Comparison of ENCODE assay signal across 1 cellular context in genomic region chr19:32696771-32697170, GRCh38.
TF ChIP-seq lines count a peak whose summit lies in the region.

No MANE protein-coding gene starts in this region.

TF ChIP-seq in HepG2, 621 proteins besides CTCF, POLR2A, EP300 and RAD21:
- TF ChIP-seq CEBPG (CRISPR knock-in tag; IDR thresholded peaks at IDR 0.05) (peak; percentile 82), CEBPB (IDR thresholded peaks at IDR 0.05; ENCODE audit: borderline replicate concordance, low read depth, low read length) (peak; percentile 77; the same call in 1 of the 2 replicates), GATAD2A (CRISPR knock-in tag; IDR thresholded peaks at IDR 0.05) (0 out of 2 replicates have a peak, but pooled peaks have one; percentile 27), ATF3 (CRISPR knock-in tag; IDR thresholded peaks at IDR 0.05) (0 out of 2 replicates have a peak, but pooled peaks have one; percentile 25), RARA (CRISPR knock-in tag; IDR thresholded peaks at IDR 0.05) (peak; percentile 29; the same call in 1 of the 2 replicates), HNF4A (CRISPR knock-in tag; IDR thresholded peaks at IDR 0.05) (peak; percentile 52), ZNF644 (CRISPR knock-in tag; IDR thresholded peaks at IDR 0.05; ENCODE audit: low read depth) (peak; percentile 69), ATF4 (CRISPR knock-in tag; IDR thresholded peaks at IDR 0.05) (peak in 1 of 2 experiments; percentile 89; a peak in 2 of 4 replicates)
